Comparison of ENCODE assay signal across 28 cellular contexts in genomic region chr5:51181495-51181894, GRCh38.
"Had no signal": no experiment of that assay in that cellular context is flagged by ENCODE, and none has a peak within 500 bp of the region (broad histone marks: within the 10 kb centered on the region; RNA-seq: fewer than 3 reads in every experiment).

No MANE protein-coding gene starts in this region.

- H3K4me1 ChIP-seq: gastrocnemius medialis, parathyroid adenoma, stomach, tibial artery, upper lobe of right lung had no signal

- H3K4me3 ChIP-seq: coronary artery, gastrocnemius medialis, hepatocyte, stomach, tibial artery, upper lobe of right lung had no signal

- H3K27me3 Mint-ChIP-seq: activated CD4-positive, alpha-beta memory T cell treated with anti-CD3 and anti-CD28 coated beads, Interleukin-2, amount 10 ng/mL, durations not matched to agents 7 days and 5 days; activated CD4-positive, alpha-beta T cell treated with anti-CD3 and anti-CD28 coated beads, Interleukin-2, amount 10 ng/mL, durations not matched to agents 7 days and 5 days; activated naive CD4-positive, alpha-beta T cell treated with anti-CD3 and anti-CD28 coated beads, Interleukin-2, amount 10 ng/mL, durations not matched to agents 7 days and 5 days; activated T-cell treated with anti-CD3 and anti-CD28 coated beads, Interleukin-2, amount 50 U/mL, for 24 hours; effector memory CD8-positive, alpha-beta T cell; naive thymus-derived CD8-positive, alpha-beta T cell; stimulated activated naive B cell treated with anti-CD40 and anti-IgM and Interleukin-4, amounts not matched to agents 10 μg/mL and 1 μg/mL and 100 μg/mL, for 72 hours had no signal

- H3K9me3 ChIP-seq: gastrocnemius medialis, stomach, tibial artery, upper lobe of right lung had no signal

- ATAC-seq: effector memory CD8-positive, alpha-beta T cell; gastrocnemius medialis; left cardiac atrium; naive thymus-derived CD8-positive, alpha-beta T cell; right cardiac atrium; stimulated activated naive B cell treated with anti-CD40 and anti-IgM and Interleukin-4, amounts not matched to agents 10 μg/mL and 1 μg/mL and 100 μg/mL, for 72 hours; upper lobe of right lung had no signal

- H3K27ac Mint-ChIP-seq: activated CD4-positive, alpha-beta memory T cell treated with anti-CD3 and anti-CD28 coated beads, Interleukin-2, amount 10 ng/mL, durations not matched to agents 7 days and 5 days; activated CD4-positive, alpha-beta T cell treated with anti-CD3 and anti-CD28 coated beads, Interleukin-2, amount 10 ng/mL, durations not matched to agents 7 days and 5 days; activated naive CD4-positive, alpha-beta T cell treated with anti-CD3 and anti-CD28 coated beads, Interleukin-2, amount 10 ng/mL, durations not matched to agents 7 days and 5 days; activated T-cell treated with anti-CD3 and anti-CD28 coated beads, Interleukin-2, amount 50 U/mL, for 24 hours; effector memory CD8-positive, alpha-beta T cell; naive thymus-derived CD8-positive, alpha-beta T cell; stimulated activated naive B cell treated with anti-CD40 and anti-IgM and Interleukin-4, amounts not matched to agents 10 μg/mL and 1 μg/mL and 100 μg/mL, for 72 hours had no signal

- H3K36me3 ChIP-seq: brain microvascular endothelial cell, gastrocnemius medialis, stomach, tibial artery, upper lobe of right lung had no signal

- H3K9me3 Mint-ChIP-seq: activated CD4-positive, alpha-beta T cell treated with anti-CD3 and anti-CD28 coated beads, Interleukin-2, amount 10 ng/mL, durations not matched to agents 7 days and 5 days; activated T-cell treated with anti-CD3 and anti-CD28 coated beads, Interleukin-2, amount 50 U/mL, for 24 hours; neural crest cell had no signal

- H3K36me3 Mint-ChIP-seq: activated naive CD4-positive, alpha-beta T cell treated with anti-CD3 and anti-CD28 coated beads, Interleukin-2, amount 10 ng/mL, durations not matched to agents 7 days and 5 days; naive thymus-derived CD8-positive, alpha-beta T cell; stimulated activated naive B cell treated with anti-CD40 and anti-IgM and Interleukin-4, amounts not matched to agents 10 μg/mL and 1 μg/mL and 100 μg/mL, for 72 hours had no signal

- H3K27me3 ChIP-seq: brain microvascular endothelial cell, gastrocnemius medialis, hepatocyte, stomach, tibial artery, upper lobe of right lung had no signal

- DNase-seq: activated CD4-positive, alpha-beta memory T cell treated with anti-CD3 and anti-CD28 coated beads, Interleukin-2, amount 10 ng/mL, durations not matched to agents 7 days and 5 days; activated CD4-positive, alpha-beta T cell treated with anti-CD3 and anti-CD28 coated beads for 1 hour; activated CD4-positive, alpha-beta T cell treated with anti-CD3 and anti-CD28 coated beads, Interleukin-2, amount 10 ng/mL, durations not matched to agents 7 days and 5 days; activated CD8-positive, alpha-beta memory T cell treated with anti-CD3 and anti-CD28 coated beads, Interleukin-2, amount 50 U/mL, for 48 hours; activated gamma-delta T cell; activated naive CD4-positive, alpha-beta T cell treated with anti-CD3 and anti-CD28 coated beads, Interleukin-2, amount 10 ng/mL, durations not matched to agents 7 days and 5 days; activated T-cell treated with anti-CD3 and anti-CD28 coated beads, Interleukin-2, amount 50 U/mL, for 24 hours; amniotic stem cell; brain microvascular endothelial cell; effector memory CD8-positive, alpha-beta T cell; erythroblast; gastrocnemius medialis; glutamatergic neuron; left cardiac atrium; mammary epithelial cell; naive thymus-derived CD8-positive, alpha-beta T cell; nucleus accumbens; stimulated activated CD4-positive, alpha-beta T cell treated with anti-CD3 and anti-CD28 coated beads, Interleukin-15, amount 100 ng/mL, for 24 hours; stimulated activated CD4-positive, alpha-beta T cell treated with anti-CD3 and anti-CD28 coated beads, Interleukin-2, amount 100 ng/mL, for 24 hours; stimulated activated naive B cell treated with anti-CD40 and anti-IgM and Interleukin-4, amounts not matched to agents 10 μg/mL and 1 μg/mL and 100 μg/mL, for 72 hours; stomach; tibial artery; upper lobe of right lung had no signal

- H3K27ac ChIP-seq: brain microvascular endothelial cell, coronary artery, gastrocnemius medialis, hepatocyte, parathyroid adenoma, stomach, tibial artery, upper lobe of right lung had no signal

- H3K4me1 Mint-ChIP-seq: activated CD4-positive, alpha-beta memory T cell treated with anti-CD3 and anti-CD28 coated beads, Interleukin-2, amount 10 ng/mL, durations not matched to agents 7 days and 5 days; activated CD4-positive, alpha-beta T cell treated with anti-CD3 and anti-CD28 coated beads, Interleukin-2, amount 10 ng/mL, durations not matched to agents 7 days and 5 days; activated naive CD4-positive, alpha-beta T cell treated with anti-CD3 and anti-CD28 coated beads, Interleukin-2, amount 10 ng/mL, durations not matched to agents 7 days and 5 days; naive thymus-derived CD8-positive, alpha-beta T cell; stimulated activated naive B cell treated with anti-CD40 and anti-IgM and Interleukin-4, amounts not matched to agents 10 μg/mL and 1 μg/mL and 100 μg/mL, for 72 hours had no signal

- H3K4me3 Mint-ChIP-seq: activated CD4-positive, alpha-beta memory T cell treated with anti-CD3 and anti-CD28 coated beads, Interleukin-2, amount 10 ng/mL, durations not matched to agents 7 days and 5 days; activated CD4-positive, alpha-beta T cell treated with anti-CD3 and anti-CD28 coated beads, Interleukin-2, amount 10 ng/mL, durations not matched to agents 7 days and 5 days; activated naive CD4-positive, alpha-beta T cell treated with anti-CD3 and anti-CD28 coated beads, Interleukin-2, amount 10 ng/mL, durations not matched to agents 7 days and 5 days; activated T-cell treated with anti-CD3 and anti-CD28 coated beads, Interleukin-2, amount 50 U/mL, for 24 hours; effector memory CD8-positive, alpha-beta T cell; naive thymus-derived CD8-positive, alpha-beta T cell; neural crest cell; stimulated activated naive B cell treated with anti-CD40 and anti-IgM and Interleukin-4, amounts not matched to agents 10 μg/mL and 1 μg/mL and 100 μg/mL, for 72 hours had no signal
